In the genomic region with DNA sequence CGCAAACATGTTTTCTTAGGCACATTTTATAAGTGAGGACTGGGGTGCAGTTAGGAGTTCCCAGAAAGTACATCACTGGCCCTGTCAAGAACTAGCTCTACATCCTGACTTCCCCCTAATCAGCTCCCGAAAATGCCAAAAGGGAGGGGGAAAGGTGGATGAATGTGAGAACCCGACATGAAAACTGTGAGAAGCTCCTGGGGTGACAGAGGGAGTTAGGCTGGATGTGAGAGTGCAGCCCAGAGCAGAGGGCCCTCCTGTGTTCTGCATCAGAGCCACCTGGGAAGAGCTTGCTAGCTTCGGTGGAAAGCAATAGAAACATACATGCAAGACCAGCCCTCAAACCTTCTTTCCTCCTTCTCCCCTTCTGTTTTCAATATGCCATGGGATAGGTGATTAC, we compare ENCODE assay signal across 18 cellular contexts. TPM values are rescaled to one million over a fixed set of nuclear protein-coding genes. Genes with fewer than 3 reads are reported as not detected.
DNase-seq lines count a peak whose midpoint lies in the region; ATAC-seq and TF ChIP-seq lines count a peak whose summit lies in the region.
"Had no signal": no experiment of that assay in that cellular context is flagged by ENCODE, and none has a peak within 500 bp of the region (broad histone marks: within the 10 kb centered on the region; RNA-seq: fewer than 3 reads in every experiment).

No MANE protein-coding gene starts in this region.

- H2AFZ ChIP-seq in H9 (ENCODE audit: low read length) = no peak overlapping the region
- no peak overlapping the region for H2AFZ ChIP-seq in PC-3 (ENCODE audit: low read length)
- H2AFZ ChIP-seq: GM23248 had no signal

- no peaks in the 10 kb centered on the region for H3K27me3 ChIP-seq in A673 (replicated peaks; ENCODE audit: insufficient read depth, low read depth, low read length, poor library complexity)
- no peaks in the 10 kb centered on the region for H3K27me3 ChIP-seq in H9 (ENCODE audit: insufficient read depth, low read length)
- H3K27me3 ChIP-seq in mesendoderm (ENCODE audit: insufficient read depth, low read length, poor library complexity) = no peaks in the 10 kb centered on the region
- peaks cover 24% of the 10 kb centered on the region for H3K27me3 ChIP-seq in PC-3 (ENCODE audit: low read length)
- H3K27me3 ChIP-seq in gastroesophageal sphincter = peaks cover 29% of the 10 kb centered on the region
- H3K27me3 ChIP-seq in spleen (replicated peaks in 1 of 7) = peaks cover 0 to 18% (median 0%) of the 10 kb centered on the region in 7 donors

- no peak overlapping the region for H2BK12ac ChIP-seq in H9 (ENCODE audit: insufficient read length, low read depth, low read length)

- no peaks in the 10 kb centered on the region for H3K9me3 Mint-ChIP-seq in H9
- H3K9me3 Mint-ChIP-seq in WTC11 = no peaks in the 10 kb centered on the region
- H3K9me3 Mint-ChIP-seq: CD4-positive, alpha-beta T cell; HFFc6 had no signal

- peaks cover 2% of the 10 kb centered on the region; the same call in 1 of the 2 replicates for H3K27me3 Mint-ChIP-seq in H9 (ENCODE audit: low read depth)
- H3K27me3 Mint-ChIP-seq in WTC11 (ENCODE audit: low read depth) = no peaks in the 10 kb centered on the region

- no peaks in the 10 kb centered on the region for H3F3A ChIP-seq in PC-3 (ENCODE audit: low read length, unreplicated experiment)

- H3K4me2 ChIP-seq in H9 (ENCODE audit: insufficient read depth, insufficient read length, low read length) (no peak overlapping the region), mesendoderm (ENCODE audit: low read length) (no peak overlapping the region), PC-3 (ENCODE audit: low read length) (no peak overlapping the region)

- no peak for TF ChIP-seq CTCF in A673 (conservative IDR thresholded peaks at IDR 0.05; ENCODE audit: low read depth, low read length)
- no peak for TF ChIP-seq CTCF in H9 (conservative IDR thresholded peaks at IDR 0.05)
- no peak for TF ChIP-seq CTCF in WTC11 (IDR thresholded peaks at IDR 0.05)
- no peak for TF ChIP-seq CTCF in PC-3 (conservative IDR thresholded peaks at IDR 0.05; ENCODE audit: low read depth, low read length)
- TF ChIP-seq CTCF in gastroesophageal sphincter (IDR thresholded peaks at IDR 0.05) = no peak
- no peak for TF ChIP-seq CTCF in spleen (IDR thresholded peaks at IDR 0.05 in 8 of 11, conservative IDR thresholded peaks at IDR 0.05 in 3 of 11)

- DNase-seq in A673 (ENCODE audit: low spot score) (no peak), H9 (peak; percentile 31), WTC11 (ENCODE audit: low spot score) (no peak), mesendoderm (peak; percentile 54), PC-3 (no peak), spleen (no peak)
- DNase-seq: C1 segment of cervical spinal cord; Calu3; CD4-positive, alpha-beta T cell; DMS 273 treated with DMSO at 0.1 percent for 48 hours; DMS79; GM23248; HCEC 1CT; HFFc6 had no signal

- H3K56ac ChIP-seq in H9 (ENCODE audit: insufficient read length, low read depth, low read length) (no peak overlapping the region), mesendoderm (ENCODE audit: low read length) (no peak overlapping the region)

- H3K9me2 ChIP-seq in PC-3 (replicated peaks; ENCODE audit: low read length) = no peaks in the 10 kb centered on the region

- H3K4ac ChIP-seq in H9 (ENCODE audit: low read depth, low read length) (no peak overlapping the region), mesendoderm (ENCODE audit: low read depth, low read length) (no peak overlapping the region)

- intact Hi-C loops in A673 (cut with micrococcal nuclease; ENCODE audit: unreplicated experiment) (no loop called here), PC-3 (cut with micrococcal nuclease) (no loop called here), spleen (cut with DNase I; ENCODE audit: low total_unique reads) (no loop called here)

- H3K4me3 Mint-ChIP-seq in H9 (no peak overlapping the region), WTC11 (no peak overlapping the region)
- H3K4me3 Mint-ChIP-seq: B cell; CD4-positive, alpha-beta T cell; HFFc6 had no signal

- H3K36me3 ChIP-seq in A673 (ENCODE audit: insufficient read depth, low read length, poor library complexity, severe bottlenecking) (no peaks in the 10 kb centered on the region), mesendoderm (ENCODE audit: control insufficient read depth, insufficient read depth, low read length) (no peaks in the 10 kb centered on the region), PC-3 (ENCODE audit: low read depth, low read length) (no peaks in the 10 kb centered on the region), gastroesophageal sphincter (no peaks in the 10 kb centered on the region), spleen (no peaks in the 10 kb centered on the region)

- WGBS in H9 (ENCODE audit: extremely low coverage, insufficient read length, low lambda C conversion rate) = no CpG with 5 or more reads among the region's 4 CpGs
- no CpG with 5 or more reads among the region's 4 CpGs for WGBS in mesendoderm (ENCODE audit: extremely low coverage, insufficient coverage, low lambda C conversion rate)
- WGBS in gastroesophageal sphincter (ENCODE audit: low coverage in 1 of 2), 2 donors = 20 to 25% methylated on average over 3 to 4 of the region's 4 CpGs
- WGBS in spleen, 5 donors = 44 to 80% (median 64%) methylated on average over 4 of the region's 4 CpGs

- H3K23ac ChIP-seq in H9 (ENCODE audit: insufficient read length, low read depth, low read length) (no peak overlapping the region), mesendoderm (ENCODE audit: low read length) (no peak overlapping the region)

- CTCF ChIA-PET in A673 (lab: Charles Lee) (interaction anchor here (0.6 kb wide), 1 partner anchor 1017 kb away, joined by 3 read pairs; no protein-coding TSS in a partner anchor), WTC11 (lab: Charles Lee) (no interaction called here), PC-3 (lab: Charles Lee) (no interaction called here)

- no peak overlapping the region for H3T11ph ChIP-seq in H9 (ENCODE audit: low read length)

- TSS peak; percentile 88 for BruUV-seq in A673 (replicated peaks; lab: Mats Ljungman, UMichigan)
- BruUV-seq in PC-3 (replicated peaks; lab: Mats Ljungman, UMichigan) = no TSS peak

- no peak overlapping the region for H3K9ac ChIP-seq in H9 (ENCODE audit: extremely low read depth, insufficient read length, low read length)
- H3K9ac ChIP-seq in mesendoderm (ENCODE audit: low read length) = no peak overlapping the region
- no peak overlapping the region for H3K9ac ChIP-seq in PC-3 (ENCODE audit: low read length)
- H3K9ac ChIP-seq: GM23248 had no signal

- H3K79me1 ChIP-seq in H9 (ENCODE audit: insufficient read depth, low read depth, low read length, poor library complexity, severe bottlenecking) (no peaks in the 10 kb centered on the region), mesendoderm (ENCODE audit: low read length) (no peaks in the 10 kb centered on the region)

- H3K4me1 ChIP-seq in A673 (ENCODE audit: insufficient read depth, low read length, poor library complexity, severe bottlenecking) = peaks cover 66% of the 10 kb centered on the region
- peaks cover 8% of the 10 kb centered on the region; the same call in 1 of the 2 replicates for H3K4me1 ChIP-seq in H9 (ENCODE audit: insufficient read depth, low read length)
- H3K4me1 ChIP-seq in mesendoderm (ENCODE audit: control insufficient read depth, low read depth, low read length) = peaks cover 3% of the 10 kb centered on the region
- no peaks in the 10 kb centered on the region for H3K4me1 ChIP-seq in PC-3 (ENCODE audit: insufficient read depth, low read length)
- H3K4me1 ChIP-seq in gastroesophageal sphincter = no peaks in the 10 kb centered on the region
- H3K4me1 ChIP-seq in spleen = no peaks in the 10 kb centered on the region

- H4K5ac ChIP-seq in H9 (ENCODE audit: insufficient read length, low read depth, low read length) = no peak overlapping the region
- no peak overlapping the region for H4K5ac ChIP-seq in mesendoderm (ENCODE audit: low read length)

- H3K27ac Mint-ChIP-seq in H9 (no peak overlapping the region; a peak in 1 of 7 replicates), WTC11 (no peak overlapping the region)
- H3K27ac Mint-ChIP-seq: B cell; CD4-positive, alpha-beta T cell; HFFc6 had no signal

- H3K79me2 ChIP-seq in H9 (ENCODE audit: insufficient read depth, low read length) (no peaks in the 10 kb centered on the region), mesendoderm (ENCODE audit: control insufficient read depth, insufficient read depth, low read length) (no peaks in the 10 kb centered on the region), PC-3 (ENCODE audit: low read length) (no peaks in the 10 kb centered on the region)

- POLR2A ChIA-PET in A673 (lab: Charles Lee; ENCODE audit: low non-redundant PET) (interaction anchor here (0.6 kb wide), 2 partner anchors 287 to 786 kb away, joined by 3 read pairs; no protein-coding TSS in a partner anchor), WTC11 (lab: Charles Lee) (no interaction called here), PC-3 (lab: Charles Lee; ENCODE audit: unreplicated experiment) (no interaction called here)

- H2BK5ac ChIP-seq in H9 (ENCODE audit: insufficient read length, low read length) (no peak overlapping the region), mesendoderm (ENCODE audit: low read length) (no peak overlapping the region)

- ATAC-seq in WTC11 = peak; percentile 78
- no peak for ATAC-seq in PC-3
- ATAC-seq in gastroesophageal sphincter = no peak
- ATAC-seq: GM12878 had no signal

- H3K9me3 ChIP-seq in A673 (ENCODE audit: low read depth, low read length, poor library complexity, severe bottlenecking) (no peaks in the 10 kb centered on the region), H9 (ENCODE audit: control insufficient read depth, low read depth, low read length) (no peaks in the 10 kb centered on the region), PC-3 (ENCODE audit: low read length) (no peaks in the 10 kb centered on the region), gastroesophageal sphincter (no peaks in the 10 kb centered on the region), spleen (no peaks in the 10 kb centered on the region)

- H2AK5ac ChIP-seq in H9 (ENCODE audit: insufficient read length, low read length) = no peak overlapping the region
- H2AK5ac ChIP-seq in mesendoderm (ENCODE audit: low read length) = no peak overlapping the region

- H3K4me3 ChIP-seq in A673 (ENCODE audit: low read depth, low read length, poor library complexity, severe bottlenecking) (no peak overlapping the region), mesendoderm (ENCODE audit: low read length) (no peak overlapping the region), PC-3 (ENCODE audit: low read length) (no peak overlapping the region), gastroesophageal sphincter (no peak overlapping the region), spleen (no peak overlapping the region)
- H3K4me3 ChIP-seq: GM12878, GM23248 had no signal

- TF ChIP-seq EP300 in gastroesophageal sphincter (IDR thresholded peaks at IDR 0.05) = no peak

- no peak for TF ChIP-seq POLR2A in gastroesophageal sphincter (IDR thresholded peaks at IDR 0.05)
- TF ChIP-seq POLR2A in spleen (IDR thresholded peaks at IDR 0.05) = no peak

- no peak overlapping the region for H4K8ac ChIP-seq in H9 (replicated peaks; ENCODE audit: insufficient read length, low read depth, low read length)
- no peak overlapping the region for H4K8ac ChIP-seq in mesendoderm (ENCODE audit: low read depth, low read length)

- H3K27ac ChIP-seq in A673 (ENCODE audit: low read depth, low read length, poor library complexity, severe bottlenecking) (peak overlapping the region; percentile 82), H9 (ENCODE audit: insufficient read length, low read depth, low read length) (no peak overlapping the region), mesendoderm (ENCODE audit: low read depth, low read length) (no peak overlapping the region), PC-3 (ENCODE audit: low read length) (no peak overlapping the region), gastroesophageal sphincter (no peak overlapping the region), spleen (no peak overlapping the region)
- H3K27ac ChIP-seq: GM23248, HL-60 had no signal

- H3K23me2 ChIP-seq in H9 (ENCODE audit: insufficient read length, low read depth, low read length, poor library complexity, severe bottlenecking) = no peaks in the 10 kb centered on the region

- no peak overlapping the region for H4K91ac ChIP-seq in H9 (ENCODE audit: insufficient read length, low read depth, low read length)

- H3K36me3 Mint-ChIP-seq in H9 (ENCODE audit: insufficient read depth in 1 of 3, low read depth in 3 of 3) = no peaks in the 10 kb centered on the region
- H3K36me3 Mint-ChIP-seq in WTC11 = no peaks in the 10 kb centered on the region

- no peak overlapping the region for H2BK20ac ChIP-seq in H9 (ENCODE audit: low read depth, low read length, poor library complexity, severe bottlenecking)

- H3K14ac ChIP-seq in H9 (ENCODE audit: insufficient read depth, low read length) = no peak overlapping the region

- H2BK120ac ChIP-seq in H9 (ENCODE audit: low read depth, low read length, poor library complexity, severe bottlenecking) (no peak overlapping the region), mesendoderm (ENCODE audit: low read depth, low read length) (no peak overlapping the region)

- H3K18ac ChIP-seq in H9 (ENCODE audit: insufficient read length, low read depth, low read length) (no peak overlapping the region), mesendoderm (ENCODE audit: low read length) (no peak overlapping the region)

- peaks cover 14 to 17% of the 10 kb centered on the region in 2 experiments for H3K4me1 Mint-ChIP-seq in H9
- H3K4me1 Mint-ChIP-seq in WTC11 = peaks cover 19% of the 10 kb centered on the region
- H3K4me1 Mint-ChIP-seq: B cell had no signal

- H2BK15ac ChIP-seq in H9 (ENCODE audit: low read depth, low read length) = no peak overlapping the region
- no peak overlapping the region for H2BK15ac ChIP-seq in mesendoderm (replicated peaks; ENCODE audit: low read depth)

- H4K20me1 ChIP-seq in H9 (ENCODE audit: control insufficient read depth, insufficient read depth, insufficient read length) (no peaks in the 10 kb centered on the region), PC-3 (ENCODE audit: low read length) (no peaks in the 10 kb centered on the region)

RNA-seq across cellular contexts. Expression of gene SEM1, which starts 30.5 kb away (rescaled TPM):
- total RNA-seq in A673 (2021) = 115 and 122 TPM in 2 replicates
- total RNA-seq in H9 (2021) = 75.6 and 79.9 TPM in 2 replicates
- 71.8 to 82.8 TPM (median 73.3 TPM) in 3 replicates for total RNA-seq in WTC11 (2021)
- polyA plus RNA-seq in mesendoderm (2013, experiment 1 of 2) = 148 TPM
- polyA plus RNA-seq in mesendoderm (2013, experiment 2 of 2) = 152 TPM
- 263 and 292 TPM in 2 replicates for total RNA-seq in PC-3 (2014; rRNA removed)
- 10 to 100 TPM; 15.2 to 39.2 (median 37.5) TPM for total RNA-seq in gastroesophageal sphincter
- 10 to 100 TPM; 15.5 to 50.8 (median 29.1) TPM for total RNA-seq in spleen
- polyA plus RNA-seq in spleen = 10 to 100 TPM; 67.8 to 78.6 (median 76.7) TPM

Comparison
In these comparisons a context has a peak if more than half of its experiments do, and no peak if none do; other contexts are left out.
1. DNase-seq: peak in H9 (single experiment) and mesendoderm (single experiment); none in A673 (single experiment), WTC11 (single experiment), PC-3 (single experiment) and spleen (single experiment).